Comparison of ENCODE assay signal across 24 cellular contexts in genomic region chr13:51659276-51660127, GRCh38.
DNase-seq lines count a peak whose midpoint lies in the region; ATAC-seq and TF ChIP-seq lines count a peak whose summit lies in the region.
"Had no signal": no experiment of that assay in that cellular context is flagged by ENCODE, and none has a peak within 500 bp of the region (broad histone marks: within the 10 kb centered on the region; RNA-seq: fewer than 3 reads in every experiment).

No MANE protein-coding gene starts in this region.

- DNase-seq in CD14-positive monocyte (ENCODE audit: low spot score) (no peak), WTC11 (ENCODE audit: low spot score) (no peak), heart right ventricle (no peak), sciatic nerve (ENCODE audit: low spot score) (no peak), epidermal melanocyte (ENCODE audit: insufficient read length, low spot score) (no peak), KBM-7 (no peak)
- DNase-seq in stimulated activated CD4-positive, alpha-beta T cell treated with anti-CD3 and anti-CD28 coated beads, Interleukin-12 subunit alpha, Interleukin-12 subunit beta, amount 100 ng/mL, for 4 hours = no peak
- DNase-seq: activated CD4-positive, alpha-beta T cell treated with anti-CD3 and anti-CD28 coated beads for 36 hours; activated effector memory CD4-positive, alpha-beta T cell treated with Interleukin-2 at 50 U/mL for 16 hours; activated T-cell treated with anti-CD3 and anti-CD28 coated beads for 4 hours; anterior cingulate cortex; C1 segment of cervical spinal cord; caudate nucleus; EL; endodermal cell; head of caudate nucleus; Kasumi-1; MV-4-11; SK-N-SH; stimulated activated naive CD8-positive, alpha-beta T cell treated with anti-CD3 and anti-CD28 coated beads, Interleukin-15, amount 100 ng/mL, for 72 hours; T-helper 2 cell had no signal

- H3K27me3 Mint-ChIP-seq in CD14-positive monocyte (ENCODE audit: low read depth in 3 of 3) = no peaks in the 10 kb centered on the region
- no peaks in the 10 kb centered on the region for H3K27me3 Mint-ChIP-seq in WTC11 (ENCODE audit: low read depth)
- H3K27me3 Mint-ChIP-seq: activated CD4-positive, alpha-beta T cell treated with anti-CD3 and anti-CD28 coated beads for 36 hours; activated naive CD8-positive, alpha-beta T cell; progenitor cell of endocrine pancreas; stimulated activated naive CD8-positive, alpha-beta T cell treated with anti-CD3 and anti-CD28 coated beads, Interleukin-15, amount 100 ng/mL, for 72 hours had no signal

- CTCF ChIA-PET in WTC11 (lab: Charles Lee) = no interaction called here

- H3K27ac ChIP-seq in heart right ventricle = no peak overlapping the region

- peaks cover 22 to 44% of the 10 kb centered on the region in 2 donors for H3K36me3 Mint-ChIP-seq in CD14-positive monocyte
- peaks cover 13% of the 10 kb centered on the region for H3K36me3 Mint-ChIP-seq in WTC11

- H3K36me3 ChIP-seq in heart right ventricle = peaks cover 0 to 16% (median 0%) of the 10 kb centered on the region in 9 donors

- H3K4me1 ChIP-seq in heart right ventricle = peaks cover 0 to 25% (median 9%) of the 10 kb centered on the region in 9 donors

- H3K27ac Mint-ChIP-seq in CD14-positive monocyte (peak overlapping the region in 4 of 7 donors; percentile 16 to 83 (median 54)), WTC11 (0 out of 2 replicates have a peak overlapping the region, but pooled peaks have one; percentile 2)
- H3K27ac Mint-ChIP-seq: activated CD4-positive, alpha-beta T cell treated with anti-CD3 and anti-CD28 coated beads for 36 hours; activated naive CD8-positive, alpha-beta T cell; endodermal cell; progenitor cell of endocrine pancreas; stimulated activated naive CD8-positive, alpha-beta T cell treated with anti-CD3 and anti-CD28 coated beads, Interleukin-15, amount 100 ng/mL, for 72 hours had no signal

- ATAC-seq in WTC11 = no peak
- peak in 6 of 8 donors; percentile 34 to 87 (median 63) for ATAC-seq in heart right ventricle
- peak; percentile 45 for ATAC-seq in sciatic nerve
- ATAC-seq: activated CD4-positive, alpha-beta T cell treated with anti-CD3 and anti-CD28 coated beads for 36 hours; stimulated activated naive CD8-positive, alpha-beta T cell treated with anti-CD3 and anti-CD28 coated beads, Interleukin-15, amount 100 ng/mL, for 72 hours had no signal

- no peak overlapping the region for H3K4me3 Mint-ChIP-seq in CD14-positive monocyte
- H3K4me3 Mint-ChIP-seq in WTC11 = no peak overlapping the region
- H3K4me3 Mint-ChIP-seq: activated CD4-positive, alpha-beta T cell treated with anti-CD3 and anti-CD28 coated beads for 36 hours; activated naive CD8-positive, alpha-beta T cell; endodermal cell; stimulated activated naive CD8-positive, alpha-beta T cell treated with anti-CD3 and anti-CD28 coated beads, Interleukin-15, amount 100 ng/mL, for 72 hours had no signal

- TF ChIP-seq CTCF in CD14-positive monocyte (IDR thresholded peaks at IDR 0.05) = no peak
- TF ChIP-seq CTCF in WTC11 (IDR thresholded peaks at IDR 0.05) = no peak
- TF ChIP-seq CTCF in heart right ventricle (IDR thresholded peaks at IDR 0.05) = no peak

- in situ Hi-C loops in KBM-7 (cut with MboI; ENCODE audit: low pct_unique_long_range_greater_than_20kb, low sequenced_read_pairs) = no loop called here

- intact Hi-C loops in CD14-positive monocyte (cut with micrococcal nuclease) (no loop called here), heart right ventricle (cut with DNase I) (no loop called here), sciatic nerve (cut with DNase I) (no loop called here)

- H3K9me3 Mint-ChIP-seq in CD14-positive monocyte = peaks cover 0 to 5% (median 0%) of the 10 kb centered on the region in 7 donors
- peaks cover 11% of the 10 kb centered on the region for H3K9me3 Mint-ChIP-seq in WTC11

- no peaks in the 10 kb centered on the region for H3K27me3 ChIP-seq in heart right ventricle
- H3K27me3 ChIP-seq: tibial nerve had no signal

- WGBS in heart right ventricle, 2 donors = 62 to 67% methylated on average over 6 of the region's 6 CpGs

- H3K9me3 ChIP-seq in heart right ventricle = peaks cover 0 to 22% (median 6%) of the 10 kb centered on the region in 11 donors

- no peak overlapping the region for H3K4me3 ChIP-seq in heart right ventricle
- H3K4me3 ChIP-seq: tibial nerve had no signal

- POLR2A ChIA-PET in WTC11 (lab: Charles Lee) = no interaction called here

- peaks cover 6% of the 10 kb centered on the region for H3K4me1 Mint-ChIP-seq in CD14-positive monocyte
- peaks cover 35% of the 10 kb centered on the region for H3K4me1 Mint-ChIP-seq in WTC11
- H3K4me1 Mint-ChIP-seq: endodermal cell had no signal

TF ChIP-seq in WTC11, 78 proteins besides CTCF, POLR2A, EP300 and RAD21:
- TF ChIP-seq USF1 (CRISPR knock-in tag; IDR thresholded peaks at IDR 0.05) (no peak), AR (CRISPR knock-in tag; IDR thresholded peaks at IDR 0.05) (no peak), ETV6 (CRISPR knock-in tag; IDR thresholded peaks at IDR 0.05) (no peak)
TF ChIP-seq in WTC11: peak in this region for 0.
